In the genomic region with DNA sequence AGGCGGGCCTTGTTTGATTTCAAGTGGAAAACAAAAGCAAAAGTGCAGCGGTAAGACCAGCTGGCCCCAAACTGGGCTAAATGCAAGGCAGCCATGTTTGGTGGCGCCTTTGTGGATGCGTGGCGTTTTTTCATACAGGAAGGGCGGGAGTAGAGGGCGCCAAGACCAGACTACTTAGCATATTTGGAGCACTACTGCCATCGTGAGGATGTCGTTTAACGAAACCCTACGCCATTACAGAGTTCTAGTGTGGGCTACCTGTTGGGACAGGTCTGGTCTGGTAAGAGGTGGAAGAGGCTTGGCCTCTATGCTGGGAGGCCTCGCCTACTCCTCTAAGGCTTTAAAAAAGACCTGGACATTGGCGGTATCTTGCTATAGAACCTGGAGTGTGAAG, we compare ENCODE assay signal across 1 cellular context.
TF ChIP-seq lines count a peak whose summit lies in the region.

No MANE protein-coding gene starts in this region.

TF ChIP-seq in GM23338, 12 proteins besides CTCF, POLR2A, EP300 and RAD21 (continued from another document):
- TF ChIP-seq, protein P1, sequence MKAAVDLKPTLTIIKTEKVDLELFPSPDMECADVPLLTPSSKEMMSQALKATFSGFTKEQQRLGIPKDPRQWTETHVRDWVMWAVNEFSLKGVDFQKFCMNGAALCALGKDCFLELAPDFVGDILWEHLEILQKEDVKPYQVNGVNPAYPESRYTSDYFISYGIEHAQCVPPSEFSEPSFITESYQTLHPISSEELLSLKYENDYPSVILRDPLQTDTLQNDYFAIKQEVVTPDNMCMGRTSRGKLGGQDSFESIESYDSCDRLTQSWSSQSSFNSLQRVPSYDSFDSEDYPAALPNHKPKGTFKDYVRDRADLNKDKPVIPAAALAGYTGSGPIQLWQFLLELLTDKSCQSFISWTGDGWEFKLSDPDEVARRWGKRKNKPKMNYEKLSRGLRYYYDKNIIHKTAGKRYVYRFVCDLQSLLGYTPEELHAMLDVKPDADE (IDR thresholded peaks at IDR 0.05) = no peak
- TF ChIP-seq, protein P2, sequence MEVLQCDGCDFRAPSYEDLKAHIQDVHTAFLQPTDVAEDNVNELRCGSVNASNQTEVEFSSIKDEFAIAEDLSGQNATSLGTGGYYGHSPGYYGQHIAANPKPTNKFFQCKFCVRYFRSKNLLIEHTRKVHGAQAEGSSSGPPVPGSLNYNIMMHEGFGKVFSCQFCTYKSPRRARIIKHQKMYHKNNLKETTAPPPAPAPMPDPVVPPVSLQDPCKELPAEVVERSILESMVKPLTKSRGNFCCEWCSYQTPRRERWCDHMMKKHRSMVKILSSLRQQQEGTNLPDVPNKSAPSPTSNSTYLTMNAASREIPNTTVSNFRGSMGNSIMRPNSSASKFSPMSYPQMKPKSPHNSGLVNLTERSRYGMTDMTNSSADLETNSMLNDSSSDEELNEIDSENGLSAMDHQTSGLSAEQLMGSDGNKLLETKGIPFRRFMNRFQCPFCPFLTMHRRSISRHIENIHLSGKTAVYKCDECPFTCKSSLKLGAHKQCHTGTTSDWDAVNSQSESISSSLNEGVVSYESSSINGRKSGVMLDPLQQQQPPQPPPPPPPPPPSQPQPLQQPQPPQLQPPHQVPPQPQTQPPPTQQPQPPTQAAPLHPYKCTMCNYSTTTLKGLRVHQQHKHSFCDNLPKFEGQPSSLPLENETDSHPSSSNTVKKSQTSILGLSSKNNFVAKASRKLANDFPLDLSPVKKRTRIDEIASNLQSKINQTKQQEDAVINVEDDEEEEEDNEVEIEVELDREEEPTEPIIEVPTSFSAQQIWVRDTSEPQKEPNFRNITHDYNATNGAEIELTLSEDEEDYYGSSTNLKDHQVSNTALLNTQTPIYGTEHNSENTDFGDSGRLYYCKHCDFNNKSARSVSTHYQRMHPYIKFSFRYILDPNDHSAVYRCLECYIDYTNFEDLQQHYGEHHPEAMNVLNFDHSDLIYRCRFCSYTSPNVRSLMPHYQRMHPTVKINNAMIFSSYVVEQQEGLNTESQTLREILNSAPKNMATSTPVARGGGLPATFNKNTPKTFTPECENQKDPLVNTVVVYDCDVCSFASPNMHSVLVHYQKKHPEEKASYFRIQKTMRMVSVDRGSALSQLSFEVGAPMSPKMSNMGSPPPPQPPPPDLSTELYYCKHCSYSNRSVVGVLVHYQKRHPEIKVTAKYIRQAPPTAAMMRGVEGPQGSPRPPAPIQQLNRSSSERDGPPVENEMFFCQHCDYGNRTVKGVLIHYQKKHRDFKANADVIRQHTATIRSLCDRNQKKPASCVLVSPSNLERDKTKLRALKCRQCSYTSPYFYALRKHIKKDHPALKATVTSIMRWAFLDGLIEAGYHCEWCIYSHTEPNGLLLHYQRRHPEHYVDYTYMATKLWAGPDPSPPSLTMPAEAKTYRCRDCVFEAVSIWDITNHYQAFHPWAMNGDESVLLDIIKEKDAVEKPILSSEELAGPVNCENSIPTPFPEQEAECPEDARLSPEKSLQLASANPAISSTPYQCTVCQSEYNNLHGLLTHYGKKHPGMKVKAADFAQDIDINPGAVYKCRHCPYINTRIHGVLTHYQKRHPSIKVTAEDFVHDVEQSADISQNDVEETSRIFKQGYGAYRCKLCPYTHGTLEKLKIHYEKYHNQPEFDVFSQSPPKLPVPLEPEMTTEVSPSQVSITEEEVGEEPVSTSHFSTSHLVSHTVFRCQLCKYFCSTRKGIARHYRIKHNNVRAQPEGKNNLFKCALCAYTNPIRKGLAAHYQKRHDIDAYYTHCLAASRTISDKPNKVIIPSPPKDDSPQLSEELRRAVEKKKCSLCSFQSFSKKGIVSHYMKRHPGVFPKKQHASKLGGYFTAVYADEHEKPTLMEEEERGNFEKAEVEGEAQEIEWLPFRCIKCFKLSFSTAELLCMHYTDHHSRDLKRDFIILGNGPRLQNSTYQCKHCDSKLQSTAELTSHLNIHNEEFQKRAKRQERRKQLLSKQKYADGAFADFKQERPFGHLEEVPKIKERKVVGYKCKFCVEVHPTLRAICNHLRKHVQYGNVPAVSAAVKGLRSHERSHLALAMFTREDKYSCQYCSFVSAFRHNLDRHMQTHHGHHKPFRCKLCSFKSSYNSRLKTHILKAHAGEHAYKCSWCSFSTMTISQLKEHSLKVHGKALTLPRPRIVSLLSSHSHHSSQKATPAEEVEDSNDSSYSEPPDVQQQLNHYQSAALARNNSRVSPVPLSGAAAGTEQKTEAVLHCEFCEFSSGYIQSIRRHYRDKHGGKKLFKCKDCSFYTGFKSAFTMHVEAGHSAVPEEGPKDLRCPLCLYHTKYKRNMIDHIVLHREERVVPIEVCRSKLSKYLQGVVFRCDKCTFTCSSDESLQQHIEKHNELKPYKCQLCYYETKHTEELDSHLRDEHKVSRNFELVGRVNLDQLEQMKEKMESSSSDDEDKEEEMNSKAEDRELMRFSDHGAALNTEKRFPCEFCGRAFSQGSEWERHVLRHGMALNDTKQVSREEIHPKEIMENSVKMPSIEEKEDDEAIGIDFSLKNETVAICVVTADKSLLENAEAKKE (CRISPR knock-in tag; IDR thresholded peaks at IDR 0.05) = no peak
- TF ChIP-seq POLR2AphosphoS5 (IDR thresholded peaks at IDR 0.05; ENCODE audit: low read depth) (no peak), ZNF331 (CRISPR knock-in tag; IDR thresholded peaks at IDR 0.05; ENCODE audit: low read depth) (no peak)
